ENCODE assay signal across 19 cellular contexts in genomic region chr11:96781082-96781481, GRCh38.
DNase-seq lines count a peak whose midpoint lies in the region; FAIRE-seq and TF ChIP-seq lines count a peak whose summit lies in the region.
"Had no signal": no experiment of that assay in that cellular context is flagged by ENCODE, and none has a peak within 500 bp of the region (broad histone marks: within the 10 kb centered on the region; RNA-seq: fewer than 3 reads in every experiment).

No MANE protein-coding gene starts in this region.

- intact Hi-C loops in posterior cingulate gyrus (cut with DNase I): no loop called here

- DNase-seq in A172 (ENCODE audit: low spot score): peak; percentile 10
- peak; percentile 69 for DNase-seq in M059J (ENCODE audit: low read depth)
- peak; percentile 91 for DNase-seq in bronchial epithelial cell (ENCODE audit: low read depth)
- DNase-seq in kidney glomerular epithelial cell (lab: John Stamatoyannopoulos, UW): peak; percentile 85
- no peak for DNase-seq in dermis blood vessel endothelial cell
- DNase-seq in cortex of kidney (lab: John Stamatoyannopoulos, UW): no peak
- no peak for DNase-seq in posterior cingulate gyrus
- DNase-seq: BE2C; CD4-positive, CD25-positive, alpha-beta regulatory T cell; COR-L47; EL; GOT3; NCI-H1105; NCI-H2081; NCI-H2171 treated with DMSO at 0.1 percent for 48 hours; NCI-H510A; NCI-H748 treated with DMSO at 0.1 percent for 48 hours had no signal

- no peaks in the 10 kb centered on the region for H3K36me3 ChIP-seq in bronchial epithelial cell (ENCODE audit: control insufficient read depth, insufficient read depth, low read length)
- H3K36me3 ChIP-seq: BE2C had no signal

- no peaks in the 10 kb centered on the region for H3K27me3 ChIP-seq in bronchial epithelial cell (ENCODE audit: control insufficient read depth, insufficient read depth, low read length)
- H3K27me3 ChIP-seq: BE2C had no signal

- no peak overlapping the region for H3K4me3 ChIP-seq in bronchial epithelial cell (ENCODE audit: low read depth, low read length)

- FAIRE-seq in bronchial epithelial cell (lab: Jason Lieb, UNC): no peak
- FAIRE-seq: A204.1, GM12891 had no signal

- no peak for TF ChIP-seq CTCF in bronchial epithelial cell (IDR thresholded peaks at IDR 0.05; ENCODE audit: insufficient read depth, low read length, severe bottlenecking)

Comparison
In these comparisons a context has a peak if more than half of its experiments do, and no peak if none do; other contexts are left out.
1. DNase-seq: peak in A172 (single experiment), M059J (single experiment), bronchial epithelial cell (single experiment) and kidney glomerular epithelial cell (single experiment); none in dermis blood vessel endothelial cell (single experiment), cortex of kidney (single experiment) and posterior cingulate gyrus (0 of 10).